Comparison of ENCODE assay signal across 1 cellular context in the genomic region with DNA sequence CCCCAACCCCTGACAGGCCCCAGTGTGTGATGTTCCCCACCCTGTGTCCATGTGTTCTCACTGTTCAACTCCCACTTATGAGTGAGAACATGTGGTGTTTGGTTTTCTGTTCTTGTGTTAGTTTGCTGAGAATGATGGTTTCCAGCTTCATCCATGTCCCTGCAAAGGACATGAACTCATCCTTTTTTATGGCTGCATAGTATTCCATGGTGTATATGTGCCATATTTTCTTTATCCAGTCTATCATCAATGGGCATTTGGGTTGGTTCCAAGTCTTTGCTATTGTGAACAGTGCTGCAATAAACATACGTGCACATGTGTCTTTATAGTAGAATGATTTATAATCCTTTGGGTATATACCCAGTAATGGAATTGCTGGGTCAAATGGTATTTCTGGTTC. TPM values are rescaled to one million over a fixed set of nuclear protein-coding genes. Genes with fewer than 3 reads are reported as not detected.
"Had no signal": no experiment of that assay in that cellular context is flagged by ENCODE, and none has a peak within 500 bp of the region (broad histone marks: within the 10 kb centered on the region; RNA-seq: fewer than 3 reads in every experiment).

No MANE protein-coding gene starts in this region.

RNA-seq across cellular contexts. Expression of a gene that starts 27.2 kb away (rescaled TPM):
- polyA plus RNA-seq: IgD-negative memory B cell had no signal
